ENCODE assay signal across 15 cellular contexts in the genomic region with DNA sequence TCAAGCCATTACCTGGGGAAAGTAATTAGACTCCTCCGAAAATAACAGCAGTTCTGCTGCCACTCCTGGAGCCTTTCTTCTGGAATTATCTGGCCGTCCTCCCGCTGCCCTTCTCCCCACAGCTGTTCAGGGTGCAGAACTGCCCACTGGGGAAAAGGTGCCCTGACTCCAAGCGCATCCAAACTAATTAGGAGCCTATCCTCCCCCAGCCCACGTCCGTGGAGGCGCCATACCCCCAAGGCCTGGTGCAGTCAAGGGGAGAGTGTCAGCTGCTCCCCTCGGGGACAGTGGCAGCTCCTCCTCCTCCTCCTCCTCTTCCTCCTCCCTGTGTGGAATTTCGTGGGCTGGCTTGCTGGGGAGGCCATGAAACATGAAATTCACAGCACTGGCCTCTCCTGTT.
DNase-seq lines count a peak whose midpoint lies in the region; ATAC-seq, FAIRE-seq and TF ChIP-seq lines count a peak whose summit lies in the region.
"Had no signal": no experiment of that assay in that cellular context is flagged by ENCODE, and none has a peak within 500 bp of the region (broad histone marks: within the 10 kb centered on the region; RNA-seq: fewer than 3 reads in every experiment).

No MANE protein-coding gene starts in this region.

- peak overlapping the region; percentile 89 for H3K14ac ChIP-seq in neuronal stem cell (ENCODE audit: low read length)

- no peak for FAIRE-seq in small intestine (lab: Jason Lieb, UNC)
- FAIRE-seq: keratinocyte had no signal

- intact Hi-C loops in ovary (cut with DNase I) (no loop called here), ascending aorta (cut with DNase I) (no loop called here)

- H3K4me1 ChIP-seq in neuronal stem cell (ENCODE audit: control insufficient read depth in 2 of 2, insufficient read depth in 1 of 2, low read depth in 1 of 2, low read length in 2 of 2), result peaks cover 9 to 10% of the 10 kb centered on the region in 2 donors
- H3K4me1 ChIP-seq in ovary (ENCODE audit: insufficient read depth), result no peaks in the 10 kb centered on the region
- no peaks in the 10 kb centered on the region for H3K4me1 ChIP-seq in ascending aorta
- no peaks in the 10 kb centered on the region for H3K4me1 ChIP-seq in small intestine (ENCODE audit: control insufficient read depth in 2 of 2, insufficient read depth in 1 of 2, low read depth in 1 of 2, low read length in 1 of 2)
- H3K4me1 ChIP-seq: gastroesophageal sphincter had no signal

- peaks cover 5% of the 10 kb centered on the region for H3K4me1 Mint-ChIP-seq in activated T-cell treated with anti-CD3 and anti-CD28 coated beads, Interleukin-2, amount 50 U/mL, for 24 hours (ENCODE audit: low read depth)

- no peak for DNase-seq in neuronal stem cell (ENCODE audit: low spot score)
- no peak for DNase-seq in activated T-cell treated with anti-CD3 and anti-CD28 coated beads, Interleukin-2, amount 50 U/mL, for 24 hours
- DNase-seq in ovary, result no peak
- DNase-seq in ascending aorta (ENCODE audit: low spot score in 2 of 2), result no peak
- no peak for DNase-seq in small intestine
- DNase-seq: activated CD4-positive, alpha-beta T cell treated with anti-CD3 and anti-CD28 coated beads, Interleukin-2, amount 10 ng/mL, durations not matched to agents 24 days and 14 days; effector CD4-positive, alpha-beta T cell; NCI-H1048; PC-3 had no signal

- H3K9ac ChIP-seq in neuronal stem cell (ENCODE audit: low read depth, low read length, poor library complexity), result no peak overlapping the region

- H3K27me3 Mint-ChIP-seq in activated T-cell treated with anti-CD3 and anti-CD28 coated beads, Interleukin-2, amount 50 U/mL, for 24 hours, result no peaks in the 10 kb centered on the region
- H3K27me3 Mint-ChIP-seq: naive thymus-derived CD8-positive, alpha-beta T cell had no signal

- peaks cover 5% of the 10 kb centered on the region for H3K79me1 ChIP-seq in neuronal stem cell (ENCODE audit: low read depth, low read length)

- H4K91ac ChIP-seq in neuronal stem cell (ENCODE audit: low read depth, low read length, poor library complexity), result no peak overlapping the region

- no peak overlapping the region for H3K4me2 ChIP-seq in neuronal stem cell (ENCODE audit: insufficient read depth, low read length, poor library complexity, severe bottlenecking)

- no peak for TF ChIP-seq EP300 in ovary (IDR thresholded peaks at IDR 0.05)

- H3K4me3 Mint-ChIP-seq in activated T-cell treated with anti-CD3 and anti-CD28 coated beads, Interleukin-2, amount 50 U/mL, for 24 hours, result no peak overlapping the region
- H3K4me3 Mint-ChIP-seq: activated CD4-positive, alpha-beta T cell treated with anti-CD3 and anti-CD28 coated beads, Interleukin-2, amount 10 ng/mL, durations not matched to agents 24 days and 14 days had no signal

- no peak overlapping the region for H2BK12ac ChIP-seq in neuronal stem cell (ENCODE audit: low read length)

- ATAC-seq in GM18867 (IDR thresholded peaks at IDR 0.05; ENCODE audit: unreplicated experiment) (peak; percentile 2), HG02571 (IDR thresholded peaks at IDR 0.05; ENCODE audit: unreplicated experiment) (peak; percentile 7)
- ATAC-seq: gastroesophageal sphincter, PC-3 had no signal

- peaks cover 2% of the 10 kb centered on the region for H3K36me3 Mint-ChIP-seq in activated T-cell treated with anti-CD3 and anti-CD28 coated beads, Interleukin-2, amount 50 U/mL, for 24 hours (ENCODE audit: low read depth)

- H3K4ac ChIP-seq in neuronal stem cell (ENCODE audit: low read length), result no peak overlapping the region

- no peak overlapping the region for H2BK120ac ChIP-seq in neuronal stem cell (ENCODE audit: low read depth, low read length)

- H3K9me3 ChIP-seq in neuronal stem cell (replicated peaks in 1 of 2; ENCODE audit: control insufficient read depth in 2 of 2, insufficient read depth in 1 of 2, low read depth in 1 of 2, low read length in 2 of 2) (peaks cover 0 to 2% of the 10 kb centered on the region in 2 donors), ovary (no peaks in the 10 kb centered on the region), ascending aorta (no peaks in the 10 kb centered on the region), small intestine (ENCODE audit: control insufficient read depth, low read depth) (no peaks in the 10 kb centered on the region)
- H3K9me3 ChIP-seq: gastroesophageal sphincter had no signal

- H3K23ac ChIP-seq in neuronal stem cell (ENCODE audit: low read depth, low read length, poor library complexity), result no peak overlapping the region

- H3K9me3 Mint-ChIP-seq in activated T-cell treated with anti-CD3 and anti-CD28 coated beads, Interleukin-2, amount 50 U/mL, for 24 hours, result no peaks in the 10 kb centered on the region
- H3K9me3 Mint-ChIP-seq: activated CD4-positive, alpha-beta T cell treated with anti-CD3 and anti-CD28 coated beads, Interleukin-2, amount 10 ng/mL, durations not matched to agents 24 days and 14 days had no signal

- no peaks in the 10 kb centered on the region for H3K27me3 ChIP-seq in neuronal stem cell (ENCODE audit: control insufficient read depth in 3 of 3, insufficient read depth in 3 of 3, low read depth in 1 of 3, low read length in 3 of 3)
- H3K27me3 ChIP-seq in ovary, result no peaks in the 10 kb centered on the region
- no peaks in the 10 kb centered on the region for H3K27me3 ChIP-seq in ascending aorta
- H3K27me3 ChIP-seq in small intestine (ENCODE audit: control insufficient read depth in 2 of 2, insufficient read depth in 2 of 2, low read length in 2 of 2), result no peaks in the 10 kb centered on the region
- H3K27me3 ChIP-seq: gastroesophageal sphincter had no signal

- H2BK15ac ChIP-seq in neuronal stem cell (ENCODE audit: low read length), result no peak overlapping the region

- peak overlapping the region; percentile 43 for H4K8ac ChIP-seq in neuronal stem cell (ENCODE audit: low read depth, low read length)

- H3K36me3 ChIP-seq in neuronal stem cell (replicated peaks in 1 of 2; ENCODE audit: control insufficient read depth in 2 of 2, insufficient read depth in 2 of 2, low read length in 2 of 2), result peaks cover 0 to 2% of the 10 kb centered on the region in 2 donors
- H3K36me3 ChIP-seq in ovary, result no peaks in the 10 kb centered on the region
- no peaks in the 10 kb centered on the region for H3K36me3 ChIP-seq in ascending aorta
- H3K36me3 ChIP-seq in small intestine (ENCODE audit: control insufficient read depth in 2 of 2, insufficient read depth in 2 of 2, low read length in 2 of 2), result no peaks in the 10 kb centered on the region
- H3K36me3 ChIP-seq: gastroesophageal sphincter had no signal

- peak overlapping the region; percentile 91 for H2AK5ac ChIP-seq in neuronal stem cell (ENCODE audit: low read depth, low read length)

- H3K4me3 ChIP-seq in neuronal stem cell (ENCODE audit: low read length in 2 of 2), result no peak overlapping the region
- no peak overlapping the region for H3K4me3 ChIP-seq in ovary
- no peak overlapping the region for H3K4me3 ChIP-seq in ascending aorta
- no peak overlapping the region for H3K4me3 ChIP-seq in small intestine (ENCODE audit: low read depth in 1 of 2, low read length in 2 of 2)
- H3K4me3 ChIP-seq: gastroesophageal sphincter had no signal

- TF ChIP-seq CTCF in VCaP (conservative IDR thresholded peaks at IDR 0.05) (no peak), ovary (IDR thresholded peaks at IDR 0.05) (no peak), ascending aorta (IDR thresholded peaks at IDR 0.05) (no peak)

- no peak for TF ChIP-seq POLR2A in ovary (IDR thresholded peaks at IDR 0.05)

- no CpG with 5 or more reads among the region's 9 CpGs for WGBS in neuronal stem cell (ENCODE audit: extremely low coverage in 2 of 2, insufficient read length in 2 of 2, insufficient replicate concordance in 1 of 2), 2 donors
- WGBS in ovary, 3 donors, result 64 to 73% (median 70%) methylated on average over 9 of the region's 9 CpGs
- 64 to 81% (median 77%) methylated on average over 9 of the region's 9 CpGs for WGBS in small intestine, 3 donors

- peak overlapping the region; percentile 10 for H2BK5ac ChIP-seq in neuronal stem cell (ENCODE audit: low read length)

- no peak overlapping the region for H3K27ac Mint-ChIP-seq in activated T-cell treated with anti-CD3 and anti-CD28 coated beads, Interleukin-2, amount 50 U/mL, for 24 hours
- H3K27ac Mint-ChIP-seq: activated CD4-positive, alpha-beta T cell treated with anti-CD3 and anti-CD28 coated beads, Interleukin-2, amount 10 ng/mL, durations not matched to agents 24 days and 14 days had no signal

- peak overlapping the region; percentile 91 for H3K18ac ChIP-seq in neuronal stem cell (ENCODE audit: low read length)

- H3K27ac ChIP-seq in VCaP (peak overlapping the region; percentile 98; the same call in 1 of the 2 replicates), neuronal stem cell (replicated peaks; ENCODE audit: low read length) (no peak overlapping the region), ovary (no peak overlapping the region), ascending aorta (no peak overlapping the region), small intestine (ENCODE audit: low read depth in 1 of 2, low read length in 1 of 2) (no peak overlapping the region)
- H3K27ac ChIP-seq: gastroesophageal sphincter had no signal

- no peak overlapping the region for H2AFZ ChIP-seq in neuronal stem cell (ENCODE audit: low read length)
